Comparison of ENCODE assay signal across 14 cellular contexts in genomic region chr3:170372190-170372879, GRCh38. TPM values are rescaled to one million over a fixed set of nuclear protein-coding genes. Genes with fewer than 3 reads are reported as not detected.
DNase-seq lines count a peak whose midpoint lies in the region; ATAC-seq lines count a peak whose summit lies in the region.
"Had no signal": no experiment of that assay in that cellular context is flagged by ENCODE, and none has a peak within 500 bp of the region (broad histone marks: within the 10 kb centered on the region; RNA-seq: fewer than 3 reads in every experiment).

No MANE protein-coding gene starts in this region.

- H3K9me3 ChIP-seq in adipocyte (ENCODE audit: control insufficient read depth, low read length): no peaks in the 10 kb centered on the region
- H3K9me3 ChIP-seq: tibial artery had no signal

- H3K36me3 ChIP-seq in adipocyte (ENCODE audit: control insufficient read depth, insufficient read depth, low read length, severe bottlenecking): peaks cover 19% of the 10 kb centered on the region

- ATAC-seq in sciatic nerve (peak; percentile 74), HG03135 (IDR thresholded peaks at IDR 0.05; ENCODE audit: unreplicated experiment) (no peak)

- no peaks in the 10 kb centered on the region for H3K27me3 ChIP-seq in adipocyte (replicated peaks; ENCODE audit: control insufficient read depth, insufficient read depth, low read length)
- H3K27me3 ChIP-seq: hepatocyte, tibial artery had no signal

- DNase-seq in DMS 273 (lab: John Stamatoyannopoulos, UW; ENCODE audit: unreplicated experiment): peak; percentile 45
- no peak for DNase-seq in DMS 273 treated with DMSO at 0.1 percent for 48 hours (lab: John Stamatoyannopoulos, UW)
- DNase-seq in NCI-H1092 treated with DMSO at 0.1 percent for 48 hours (lab: John Stamatoyannopoulos, UW): peak; percentile 79
- DNase-seq in adipocyte (ENCODE audit: low read depth): peak; percentile 59
- no peak for DNase-seq in sciatic nerve (ENCODE audit: low spot score)
- DNase-seq in kidney glomerular epithelial cell (lab: John Stamatoyannopoulos, UW): no peak
- no peak for DNase-seq in HK-2 (ENCODE audit: unreplicated experiment)
- DNase-seq: activated CD4-positive, alpha-beta memory T cell treated with anti-CD3 and anti-CD28 coated beads, Interleukin-2, amount 10 ng/mL, durations not matched to agents 7 days and 5 days; activated gamma-delta T cell; NCI-H2227 treated with DMSO at 0.1 percent for 48 hours; RPMI8226; tibial artery had no signal

- intact Hi-C loops in sciatic nerve (cut with DNase I): no loop called here

- H3K9ac ChIP-seq in adipocyte (ENCODE audit: low read length): no peak overlapping the region

- peak overlapping the region; percentile 20 for H3K4me3 ChIP-seq in adipocyte (ENCODE audit: low read length)
- H3K4me3 ChIP-seq: hepatocyte, tibial artery had no signal

- H3K4me1 ChIP-seq in adipocyte (ENCODE audit: control insufficient read depth, insufficient read depth, low read length): peaks cover 13% of the 10 kb centered on the region

RNA-seq across cellular contexts. Expression of gene SKIL, which starts 14.8 kb away (rescaled TPM):
- 85.2 TPM for total RNA-seq in sciatic nerve

RNA-seq across cellular contexts. Expression of gene CLDN11, which starts 46.3 kb away (rescaled TPM):
- total RNA-seq in sciatic nerve: 88.2 TPM
- total RNA-seq: activated CD4-positive, alpha-beta memory T cell treated with anti-CD3 and anti-CD28 coated beads, Interleukin-2, amount 10 ng/mL, durations not matched to agents 7 days and 5 days had no signal

Comparison
In these comparisons a context has a peak if more than half of its experiments do, and no peak if none do; other contexts are left out.
1. DNase-seq: peak in DMS 273 (single experiment), NCI-H1092 treated with DMSO at 0.1 percent for 48 hours (single experiment) and adipocyte (single experiment); none in DMS 273 treated with DMSO at 0.1 percent for 48 hours (single experiment), sciatic nerve (single experiment), kidney glomerular epithelial cell (single experiment) and HK-2 (single experiment).